11 cellular contexts compared by ENCODE assay signal in genomic region chr10:97922378-97922758, GRCh38.
DNase-seq lines count a peak whose midpoint lies in the region; ATAC-seq and TF ChIP-seq lines count a peak whose summit lies in the region.
"Had no signal": no experiment of that assay in that cellular context is flagged by ENCODE, and none has a peak within 500 bp of the region (broad histone marks: within the 10 kb centered on the region; RNA-seq: fewer than 3 reads in every experiment).

No MANE protein-coding gene starts in this region.

- H3K4me3 Mint-ChIP-seq in CD14-positive monocyte, result no peak overlapping the region
- no peak overlapping the region for H3K4me3 Mint-ChIP-seq in chondrocyte (ENCODE audit: unreplicated experiment)
- no peak overlapping the region for H3K4me3 Mint-ChIP-seq in activated naive CD8-positive, alpha-beta T cell treated with anti-CD3 and anti-CD28 coated beads, Interleukin-2, amount 50 U/mL, for 24 hours
- H3K4me3 Mint-ChIP-seq: CD8-positive, alpha-beta memory T cell had no signal

- ATAC-seq in GM18520 (IDR thresholded peaks at IDR 0.05; ENCODE audit: unreplicated experiment), result no peak
- ATAC-seq in activated naive CD8-positive, alpha-beta T cell treated with anti-CD3 and anti-CD28 coated beads, Interleukin-2, amount 50 U/mL, for 24 hours, result no peak

- H3K27ac Mint-ChIP-seq in CD14-positive monocyte (no peak overlapping the region), chondrocyte (ENCODE audit: unreplicated experiment) (no peak overlapping the region)
- no peak overlapping the region for H3K27ac Mint-ChIP-seq in activated naive CD8-positive, alpha-beta T cell treated with anti-CD3 and anti-CD28 coated beads, Interleukin-2, amount 50 U/mL, for 24 hours
- H3K27ac Mint-ChIP-seq: CD8-positive, alpha-beta memory T cell had no signal

- H3K27me3 Mint-ChIP-seq in CD14-positive monocyte (ENCODE audit: low read depth in 3 of 3) (peaks cover 6 to 19% (median 18%) of the 10 kb centered on the region in 3 donors), chondrocyte (ENCODE audit: low read depth) (peaks cover 63% of the 10 kb centered on the region)
- H3K27me3 Mint-ChIP-seq in activated naive CD8-positive, alpha-beta T cell treated with anti-CD3 and anti-CD28 coated beads, Interleukin-2, amount 50 U/mL, for 24 hours, result peaks cover 15% of the 10 kb centered on the region

- DNase-seq in CD14-positive monocyte (ENCODE audit: low spot score) (peak; percentile 32), DMS 273 (lab: John Stamatoyannopoulos, UW; ENCODE audit: unreplicated experiment) (peak; percentile 80), NCI-H2081 treated with DMSO at 0.1 percent for 48 hours (lab: John Stamatoyannopoulos, UW) (peak; percentile 11), chondrocyte (ENCODE audit: low spot score) (peak; percentile 64), foreskin melanocyte (no peak)
- no peak for DNase-seq in activated naive CD8-positive, alpha-beta T cell treated with anti-CD3 and anti-CD28 coated beads, Interleukin-2, amount 50 U/mL, for 24 hours
- DNase-seq: BE2C; CD8-positive, alpha-beta memory T cell; NCI-H2107; NCI-H748 treated with DMSO at 0.1 percent for 48 hours had no signal

- H3K36me3 Mint-ChIP-seq in CD14-positive monocyte (no peaks in the 10 kb centered on the region), chondrocyte (ENCODE audit: low read depth) (no peaks in the 10 kb centered on the region)
- H3K36me3 Mint-ChIP-seq in activated naive CD8-positive, alpha-beta T cell treated with anti-CD3 and anti-CD28 coated beads, Interleukin-2, amount 50 U/mL, for 24 hours (ENCODE audit: low read depth), result no peaks in the 10 kb centered on the region

- TF ChIP-seq CTCF in CD14-positive monocyte (IDR thresholded peaks at IDR 0.05), result no peak
- no peak for TF ChIP-seq CTCF in chondrocyte (IDR thresholded peaks at IDR 0.05)

- peaks cover 0 to 5% (median 0%) of the 10 kb centered on the region in 7 donors for H3K9me3 Mint-ChIP-seq in CD14-positive monocyte
- no peaks in the 10 kb centered on the region for H3K9me3 Mint-ChIP-seq in chondrocyte (ENCODE audit: low read depth)
- no peaks in the 10 kb centered on the region for H3K9me3 Mint-ChIP-seq in activated naive CD8-positive, alpha-beta T cell treated with anti-CD3 and anti-CD28 coated beads, Interleukin-2, amount 50 U/mL, for 24 hours
- H3K9me3 Mint-ChIP-seq: CD8-positive, alpha-beta memory T cell had no signal

- intact Hi-C loops in CD14-positive monocyte (cut with micrococcal nuclease), result no loop called here

- H3K4me1 Mint-ChIP-seq in CD14-positive monocyte (no peaks in the 10 kb centered on the region), chondrocyte (ENCODE audit: low read depth) (no peaks in the 10 kb centered on the region)
- no peaks in the 10 kb centered on the region for H3K4me1 Mint-ChIP-seq in activated naive CD8-positive, alpha-beta T cell treated with anti-CD3 and anti-CD28 coated beads, Interleukin-2, amount 50 U/mL, for 24 hours

Comparison
In these comparisons a context has a peak if more than half of its experiments do, and no peak if none do; other contexts are left out.
1. DNase-seq: peak in CD14-positive monocyte (single experiment), DMS 273 (single experiment), NCI-H2081 treated with DMSO at 0.1 percent for 48 hours (single experiment) and chondrocyte (single experiment); none in activated naive CD8-positive, alpha-beta T cell treated with anti-CD3 and anti-CD28 coated beads, Interleukin-2, amount 50 U/mL, for 24 hours (single experiment) and foreskin melanocyte (single experiment).